12 cellular contexts compared by ENCODE assay signal in genomic region chr11:19683141-19683805, GRCh38. TPM values are rescaled to one million over a fixed set of nuclear protein-coding genes. Genes with fewer than 3 reads are reported as not detected.
A peak's percentile ranks its signal among the peaks of the same experiment; 100 is the strongest.
DNase-seq lines count a peak whose midpoint lies in the region; ATAC-seq and TF ChIP-seq lines count a peak whose summit lies in the region.
"Had no signal": no experiment of that assay in that cellular context is flagged by ENCODE, and none has a peak within 500 bp of the region (broad histone marks: within the 10 kb centered on the region; RNA-seq: fewer than 3 reads in every experiment).

No MANE protein-coding gene starts in this region.

- H3K36me3 ChIP-seq in breast epithelium (no peaks in the 10 kb centered on the region), sigmoid colon (no peaks in the 10 kb centered on the region)
- H3K36me3 ChIP-seq: cardiac muscle cell had no signal

- no peaks in the 10 kb centered on the region for H3K36me3 Mint-ChIP-seq in T-helper 17 cell (ENCODE audit: low read depth)

- H3K9me3 ChIP-seq in breast epithelium (no peaks in the 10 kb centered on the region), sigmoid colon (no peaks in the 10 kb centered on the region), T-helper 17 cell (ENCODE audit: control insufficient read depth, low read length, poor library complexity, severe bottlenecking) (no peaks in the 10 kb centered on the region)

- peak; percentile 93 for ATAC-seq in left ventricle myocardium superior
- ATAC-seq in T-helper 17 cell: no peak
- ATAC-seq: activated CD8-positive, alpha-beta T cell treated with anti-CD3 and anti-CD28 coated beads, Interleukin-2, amount 10 ng/mL, durations not matched to agents 7 days and 5 days had no signal

- TF ChIP-seq POLR2A in breast epithelium (IDR thresholded peaks at IDR 0.05): no peak
- TF ChIP-seq POLR2A in sigmoid colon (IDR thresholded peaks at IDR 0.05): no peak

- DNase-seq in Ammon's horn (ENCODE audit: low spot score): peak; percentile 17
- peak in 1 of 2 donors; percentile 71 for DNase-seq in breast epithelium (ENCODE audit: low spot score in 2 of 2)
- peak; percentile 79 for DNase-seq in left ventricle myocardium superior
- peak; percentile 94 for DNase-seq in sigmoid colon
- DNase-seq in HCEC 1CT: no peak
- DNase-seq in effector CD4-positive, alpha-beta T cell: no peak
- no peak for DNase-seq in T-helper 17 cell
- no peak for DNase-seq in HuH-7.5 (ENCODE audit: low spot score)
- DNase-seq: activated CD8-positive, alpha-beta T cell treated with anti-CD3 and anti-CD28 coated beads, Interleukin-2, amount 10 ng/mL, durations not matched to agents 7 days and 5 days; activated naive CD4-positive, alpha-beta T cell; NCI-H187 had no signal

- H3K27me3 ChIP-seq in breast epithelium (no peaks in the 10 kb centered on the region), sigmoid colon (no peaks in the 10 kb centered on the region)

- peak in 3 of 4 donors; percentile 32 to 81 (median 79) for TF ChIP-seq EP300 in sigmoid colon (IDR thresholded peaks at IDR 0.05)

- H3K4me1 ChIP-seq in breast epithelium (peaks cover 3 to 9% of the 10 kb centered on the region in 2 donors), sigmoid colon (peaks cover 0 to 74% (median 67%) of the 10 kb centered on the region in 4 donors)

- TF ChIP-seq CTCF in breast epithelium (IDR thresholded peaks at IDR 0.05) (no peak), sigmoid colon (IDR thresholded peaks at IDR 0.05) (no peak)

- H3K4me1 Mint-ChIP-seq in T-helper 17 cell: no peaks in the 10 kb centered on the region

- peaks cover 57% of the 10 kb centered on the region for H3K27me3 Mint-ChIP-seq in T-helper 17 cell

- H3K27ac Mint-ChIP-seq in T-helper 17 cell: no peak overlapping the region
- H3K27ac Mint-ChIP-seq: activated CD8-positive, alpha-beta T cell treated with anti-CD3 and anti-CD28 coated beads, Interleukin-2, amount 10 ng/mL, durations not matched to agents 7 days and 5 days had no signal

- H3K4me3 ChIP-seq in breast epithelium (no peak overlapping the region), sigmoid colon (no peak overlapping the region)
- H3K4me3 ChIP-seq: cardiac muscle cell had no signal

- WGBS in sigmoid colon, 2 donors: 68 to 73% methylated on average over 5 of the region's 5 CpGs

- no peak overlapping the region for H3K4me3 Mint-ChIP-seq in T-helper 17 cell
- H3K4me3 Mint-ChIP-seq: activated CD8-positive, alpha-beta T cell treated with anti-CD3 and anti-CD28 coated beads, Interleukin-2, amount 10 ng/mL, durations not matched to agents 7 days and 5 days had no signal

- intact Hi-C loops in breast epithelium (cut with DNase I; ENCODE audit: low total_unique reads): no loop called here
- intact Hi-C loops in left ventricle myocardium superior (cut with micrococcal nuclease): no loop called here
- intact Hi-C loops in sigmoid colon (cut with DNase I): loop anchor here (2.0 kb wide), 1 partner anchor 30 kb away; the partner anchor contains the start of gene NAV2

- H3K27ac ChIP-seq in breast epithelium (peak overlapping the region; percentile 41 to 83), sigmoid colon (peak overlapping the region; percentile 85 to 93 (median 88))
- H3K27ac ChIP-seq: cardiac muscle cell had no signal

RNA-seq across cellular contexts. Expression of gene NAV2, which starts 29.4 kb away (rescaled TPM):
- total RNA-seq in breast epithelium (10 to 100 TPM; 28.2 to 61.8 (median 31.4) TPM), left ventricle myocardium superior (8.8 TPM), sigmoid colon (10 to 100 TPM; 22.1 to 62.6 (median 38.2) TPM), T-helper 17 cell (1 to 10 TPM in 1 of 2 donors, under 1 TPM in 1; 0.96 to 1.3 TPM)
- 1 to 10 TPM; 1.2 to 9.6 (median 2.3) TPM for polyA plus RNA-seq in sigmoid colon

Comparison
In these comparisons a context has a peak if more than half of its experiments do, and no peak if none do; other contexts are left out.
1. DNase-seq: peak in Ammon's horn (single experiment), left ventricle myocardium superior (single experiment) and sigmoid colon (single experiment); none in HCEC 1CT (single experiment), effector CD4-positive, alpha-beta T cell (single experiment), T-helper 17 cell (0 of 3) and HuH-7.5 (single experiment).